ENCODE assay signal across 9 cellular contexts in genomic region chr14:67285876-67286452, GRCh38. TPM values are rescaled to one million over a fixed set of nuclear protein-coding genes. Genes with fewer than 3 reads are reported as not detected.
DNase-seq lines count a peak whose midpoint lies in the region; ATAC-seq and TF ChIP-seq lines count a peak whose summit lies in the region.
"Had no signal": no experiment of that assay in that cellular context is flagged by ENCODE, and none has a peak within 500 bp of the region (broad histone marks: within the 10 kb centered on the region; RNA-seq: fewer than 3 reads in every experiment).

No MANE protein-coding gene starts in this region.

- BruUV-seq in PC-3 (replicated peaks; lab: Mats Ljungman, UMichigan) = no TSS peak

- intact Hi-C loops in PC-3 (cut with micrococcal nuclease) = loop anchor here (1.0 to 10.0 kb wide), 4 partner anchors 32 to 671 kb away; partner anchors contain the start of gene PALS1

- no peaks in the 10 kb centered on the region for H3K27me3 ChIP-seq in CD4-positive, CD25-positive, alpha-beta regulatory T cell (ENCODE audit: control insufficient read depth, insufficient read depth, low read length)
- no peaks in the 10 kb centered on the region for H3K27me3 ChIP-seq in PC-3 (ENCODE audit: low read length)

- no peaks in the 10 kb centered on the region for H3K36me3 ChIP-seq in CD4-positive, CD25-positive, alpha-beta regulatory T cell (ENCODE audit: control insufficient read depth, insufficient read depth, low read length)
- H3K36me3 ChIP-seq in PC-3 (ENCODE audit: low read depth, low read length) = no peaks in the 10 kb centered on the region; the same call in 1 of the 2 replicates

- H3F3A ChIP-seq in PC-3 (ENCODE audit: low read length, unreplicated experiment) = no peaks in the 10 kb centered on the region

- H2AFZ ChIP-seq in PC-3 (ENCODE audit: low read length) = no peak overlapping the region

- peaks cover 0 to 5% (median 4%) of the 10 kb centered on the region in 4 donors for H3K4me1 Mint-ChIP-seq in CD4-positive, CD25-positive, alpha-beta regulatory T cell
- peaks cover 1% of the 10 kb centered on the region for H3K4me1 Mint-ChIP-seq in activated T-cell treated with anti-CD3 and anti-CD28 coated beads, Interleukin-2, amount 50 U/mL, for 72 hours (ENCODE audit: low read depth)

- POLR2A ChIA-PET in PC-3 (lab: Charles Lee; ENCODE audit: unreplicated experiment) = no interaction called here

- H4K20me1 ChIP-seq in PC-3 (ENCODE audit: low read length) = peaks cover 4% of the 10 kb centered on the region; the same call in 1 of the 2 replicates

- no peak for TF ChIP-seq POLR2A in erythroblast (IDR thresholded peaks at IDR 0.05; ENCODE audit: low read length)

- peak in 2 of 3 donors; percentile 22 to 44 for DNase-seq in CD4-positive, CD25-positive, alpha-beta regulatory T cell
- DNase-seq in HFF-Myc (ENCODE audit: extremely low read depth, low read depth) (no peak), PC-3 (peak; percentile 86), erythroblast (lab: John Stamatoyannopoulos, UW) (peak; percentile 41 to 68), pons (ENCODE audit: low spot score) (peak; percentile 69), nucleus accumbens (lab: John Stamatoyannopoulos, UW) (no peak)
- DNase-seq in activated T-cell treated with anti-CD3 and anti-CD28 coated beads, Interleukin-2, amount 50 U/mL, for 72 hours = no peak

- TF ChIP-seq CTCF in HFF-Myc (IDR thresholded peaks at IDR 0.05; ENCODE audit: low read depth, low read length, missing control alignments) = peak; percentile 23
- peak; percentile 81 for TF ChIP-seq CTCF in PC-3 (conservative IDR thresholded peaks at IDR 0.05; ENCODE audit: low read depth, low read length)

- no peak overlapping the region for H3K4me3 ChIP-seq in CD4-positive, CD25-positive, alpha-beta regulatory T cell (ENCODE audit: low read depth, low read length)
- H3K4me3 ChIP-seq in HFF-Myc (replicated peaks; ENCODE audit: low read depth, low read length) (no peak overlapping the region), PC-3 (ENCODE audit: low read length) (no peak overlapping the region)

- no peaks in the 10 kb centered on the region for H3K27me3 Mint-ChIP-seq in CD4-positive, CD25-positive, alpha-beta regulatory T cell
- no peaks in the 10 kb centered on the region for H3K27me3 Mint-ChIP-seq in activated T-cell treated with anti-CD3 and anti-CD28 coated beads, Interleukin-2, amount 50 U/mL, for 72 hours (ENCODE audit: low read depth)

- H3K27ac ChIP-seq in CD4-positive, CD25-positive, alpha-beta regulatory T cell (ENCODE audit: insufficient read depth, low read length, poor library complexity, severe bottlenecking) = no peak overlapping the region
- H3K27ac ChIP-seq in PC-3 (ENCODE audit: low read length) = no peak overlapping the region
- H3K27ac ChIP-seq: epithelial cell of prostate had no signal

- peaks cover 11% of the 10 kb centered on the region; the same call in 1 of the 2 replicates for H3K79me2 ChIP-seq in PC-3 (ENCODE audit: low read length)

- no peaks in the 10 kb centered on the region for H3K9me2 ChIP-seq in PC-3 (replicated peaks; ENCODE audit: low read length)

- no peak overlapping the region for H3K27ac Mint-ChIP-seq in CD4-positive, CD25-positive, alpha-beta regulatory T cell
- no peak overlapping the region for H3K27ac Mint-ChIP-seq in activated T-cell treated with anti-CD3 and anti-CD28 coated beads, Interleukin-2, amount 50 U/mL, for 72 hours

- ATAC-seq in CD4-positive, CD25-positive, alpha-beta regulatory T cell (ENCODE audit: low read depth in 2 of 2) = no peak
- peak; percentile 52 for ATAC-seq in PC-3
- ATAC-seq in HG03039 (IDR thresholded peaks at IDR 0.05; ENCODE audit: unreplicated experiment) = no peak
- no peak for ATAC-seq in activated T-cell treated with anti-CD3 and anti-CD28 coated beads, Interleukin-2, amount 50 U/mL, for 72 hours (replicated peaks in 1 of 2)

- H3K4me3 Mint-ChIP-seq in CD4-positive, CD25-positive, alpha-beta regulatory T cell = no peak overlapping the region
- no peak overlapping the region for H3K4me3 Mint-ChIP-seq in activated T-cell treated with anti-CD3 and anti-CD28 coated beads, Interleukin-2, amount 50 U/mL, for 72 hours

- H3K4me1 ChIP-seq in CD4-positive, CD25-positive, alpha-beta regulatory T cell (ENCODE audit: control insufficient read depth, insufficient read depth, low read length, poor library complexity, severe bottlenecking) = no peaks in the 10 kb centered on the region
- no peaks in the 10 kb centered on the region for H3K4me1 ChIP-seq in PC-3 (ENCODE audit: insufficient read depth, low read length)

- H3K9me3 ChIP-seq in CD4-positive, CD25-positive, alpha-beta regulatory T cell (ENCODE audit: control insufficient read depth in 2 of 2, low read length in 2 of 2) = no peaks in the 10 kb centered on the region
- H3K9me3 ChIP-seq in PC-3 (ENCODE audit: low read length) = no peaks in the 10 kb centered on the region

- CTCF ChIA-PET in PC-3 (lab: Charles Lee) = interaction anchor here (0.6 to 1.9 kb wide), 15 partner anchors 25 to 662 kb away, joined by 3 to 21 read pairs (median 4); partner anchors contain the start of genes ATP6V1D, EIF2S1 and PALS1

- H3K9ac ChIP-seq in PC-3 (ENCODE audit: low read length) = no peak overlapping the region

- no peaks in the 10 kb centered on the region for H3K9me3 Mint-ChIP-seq in CD4-positive, CD25-positive, alpha-beta regulatory T cell
- no peaks in the 10 kb centered on the region for H3K9me3 Mint-ChIP-seq in activated T-cell treated with anti-CD3 and anti-CD28 coated beads, Interleukin-2, amount 50 U/mL, for 72 hours

- H3K4me2 ChIP-seq in PC-3 (ENCODE audit: low read length) = no peak overlapping the region

- H3K36me3 Mint-ChIP-seq in CD4-positive, CD25-positive, alpha-beta regulatory T cell = peaks cover 7% of the 10 kb centered on the region
- no peaks in the 10 kb centered on the region for H3K36me3 Mint-ChIP-seq in activated T-cell treated with anti-CD3 and anti-CD28 coated beads, Interleukin-2, amount 50 U/mL, for 72 hours (ENCODE audit: insufficient read depth in 2 of 2)

RNA-seq across cellular contexts. Expression of gene PALS1, which starts 44.7 kb away (rescaled TPM):
- total RNA-seq in CD4-positive, CD25-positive, alpha-beta regulatory T cell = 9.0 TPM
- polyA plus RNA-seq in CD4-positive, CD25-positive, alpha-beta regulatory T cell = 1 to 10 TPM; 1.4 to 2.2 (median 1.6) TPM
- total RNA-seq in PC-3 (2014; rRNA removed) = 28.5 and 31.5 TPM in 2 replicates
- total RNA-seq in activated T-cell treated with anti-CD3 and anti-CD28 coated beads, Interleukin-2, amount 50 U/mL, for 72 hours = 1 to 10 TPM; 5.5 to 6.5 TPM

Comparison
In these comparisons a context has a peak if more than half of its experiments do, and no peak if none do; other contexts are left out.
1. DNase-seq: peak in CD4-positive, CD25-positive, alpha-beta regulatory T cell (2 of 3), PC-3 (single experiment), erythroblast (2 of 2) and pons (single experiment); none in HFF-Myc (single experiment), nucleus accumbens (0 of 56) and activated T-cell treated with anti-CD3 and anti-CD28 coated beads, Interleukin-2, amount 50 U/mL, for 72 hours (0 of 2).